ENCODE assay signal across 17 cellular contexts in genomic region chr13:107202371-107203023, GRCh38.
DNase-seq lines count a peak whose midpoint lies in the region; ATAC-seq and TF ChIP-seq lines count a peak whose summit lies in the region.
"Had no signal": no experiment of that assay in that cellular context is flagged by ENCODE, and none has a peak within 500 bp of the region (broad histone marks: within the 10 kb centered on the region; RNA-seq: fewer than 3 reads in every experiment).

No MANE protein-coding gene starts in this region.

- TF ChIP-seq POLR2A in esophagus squamous epithelium (IDR thresholded peaks at IDR 0.05) (no peak), stomach (IDR thresholded peaks at IDR 0.05) (no peak)

- POLR2A ChIA-PET in CD4-positive, alpha-beta T cell (lab: Charles Lee): no interaction called here

- H3K27ac Mint-ChIP-seq in CD4-positive, alpha-beta T cell: no peak overlapping the region
- no peak overlapping the region for H3K27ac Mint-ChIP-seq in T-helper 2 cell treated with Interferon-gamma antibody and Interleukin-4, amounts not matched to agents 5 μg/mL and 100 μg/mL, for 36 hours
- H3K27ac Mint-ChIP-seq: activated T-helper 17 cell treated with anti-CD3 and anti-CD28 coated beads, Interleukin-2, amount 50 U/mL, for 72 hours; CD4-positive, alpha-beta memory T cell; HFFc6 had no signal

- ATAC-seq in RWPE2 (ENCODE audit: low read depth) (peak; percentile 80), left lobe of liver (peak; percentile 37)
- ATAC-seq in CD4-positive, alpha-beta T cell (ENCODE audit: poor library complexity): no peak
- ATAC-seq: activated T-helper 17 cell treated with anti-CD3 and anti-CD28 coated beads, Interleukin-2, amount 50 U/mL, for 72 hours had no signal

- TF ChIP-seq CTCF in RWPE2 (IDR thresholded peaks at IDR 0.05; ENCODE audit: poor library complexity, severe bottlenecking) (no peak), esophagus squamous epithelium (IDR thresholded peaks at IDR 0.05) (no peak), stomach (IDR thresholded peaks at IDR 0.05) (no peak)
- TF ChIP-seq CTCF in CD4-positive, alpha-beta T cell (IDR thresholded peaks at IDR 0.05): no peak

- WGBS in esophagus squamous epithelium, 2 donors: 16 to 18% methylated on average over 4 of the region's 4 CpGs
- 12 to 22% (median 20%) methylated on average over 4 of the region's 4 CpGs for WGBS in stomach, 5 donors

- no peak overlapping the region for H3K27ac ChIP-seq in RWPE2 (ENCODE audit: poor library complexity, severe bottlenecking)
- peak overlapping the region; percentile 13 to 70 (median 64) for H3K27ac ChIP-seq in esophagus squamous epithelium
- H3K27ac ChIP-seq in stomach: peak overlapping the region in 2 of 5 donors; percentile 25 to 54
- no peak overlapping the region for H3K27ac ChIP-seq in CD4-positive, alpha-beta T cell (ENCODE audit: low read depth, low read length)

- no peak for TF ChIP-seq EP300 in stomach (IDR thresholded peaks at IDR 0.05)

- H3K4me3 Mint-ChIP-seq in CD4-positive, alpha-beta T cell: no peak overlapping the region
- H3K4me3 Mint-ChIP-seq in T-helper 2 cell treated with Interferon-gamma antibody and Interleukin-4, amounts not matched to agents 5 μg/mL and 100 μg/mL, for 36 hours: no peak overlapping the region
- H3K4me3 Mint-ChIP-seq: activated T-helper 17 cell treated with anti-CD3 and anti-CD28 coated beads, Interleukin-2, amount 50 U/mL, for 72 hours; CD4-positive, alpha-beta memory T cell; central memory CD8-positive, alpha-beta T cell; HFFc6 had no signal

- H3K4me1 ChIP-seq in RWPE2 (ENCODE audit: insufficient read depth, poor library complexity, severe bottlenecking): peaks cover 4% of the 10 kb centered on the region
- H3K4me1 ChIP-seq in esophagus squamous epithelium: peaks cover 0 to 7% (median 0%) of the 10 kb centered on the region in 3 donors
- H3K4me1 ChIP-seq in stomach: peaks cover 0 to 7% (median 0%) of the 10 kb centered on the region in 4 donors

- no peaks in the 10 kb centered on the region for H3K4me1 Mint-ChIP-seq in CD4-positive, alpha-beta T cell (ENCODE audit: low read depth)
- H3K4me1 Mint-ChIP-seq in T-helper 2 cell treated with Interferon-gamma antibody and Interleukin-4, amounts not matched to agents 5 μg/mL and 100 μg/mL, for 36 hours (ENCODE audit: low read depth): no peaks in the 10 kb centered on the region
- H3K4me1 Mint-ChIP-seq: activated T-helper 17 cell treated with anti-CD3 and anti-CD28 coated beads, Interleukin-2, amount 50 U/mL, for 72 hours; central memory CD8-positive, alpha-beta T cell had no signal

- no peaks in the 10 kb centered on the region for H3K36me3 Mint-ChIP-seq in CD4-positive, alpha-beta T cell (ENCODE audit: low read depth)
- H3K36me3 Mint-ChIP-seq in T-helper 2 cell treated with Interferon-gamma antibody and Interleukin-4, amounts not matched to agents 5 μg/mL and 100 μg/mL, for 36 hours (ENCODE audit: low read depth): no peaks in the 10 kb centered on the region
- H3K36me3 Mint-ChIP-seq: CD4-positive, alpha-beta memory T cell had no signal

- CTCF ChIA-PET in CD4-positive, alpha-beta T cell (lab: Charles Lee): no interaction called here

- H3K27me3 ChIP-seq in RWPE2 (ENCODE audit: insufficient read depth, poor library complexity, severe bottlenecking) (no peaks in the 10 kb centered on the region), esophagus squamous epithelium (no peaks in the 10 kb centered on the region), stomach (no peaks in the 10 kb centered on the region)
- no peaks in the 10 kb centered on the region for H3K27me3 ChIP-seq in CD4-positive, alpha-beta T cell (ENCODE audit: control insufficient read depth, insufficient read depth, low read length)

- H3K27me3 Mint-ChIP-seq in CD4-positive, alpha-beta T cell: peaks cover 5% of the 10 kb centered on the region
- no peaks in the 10 kb centered on the region for H3K27me3 Mint-ChIP-seq in T-helper 2 cell treated with Interferon-gamma antibody and Interleukin-4, amounts not matched to agents 5 μg/mL and 100 μg/mL, for 36 hours (ENCODE audit: low read depth)
- H3K27me3 Mint-ChIP-seq: CD4-positive, alpha-beta memory T cell; central memory CD8-positive, alpha-beta T cell had no signal

- H3K36me3 ChIP-seq in RWPE2 (ENCODE audit: low read depth): no peaks in the 10 kb centered on the region
- H3K36me3 ChIP-seq in esophagus squamous epithelium: no peaks in the 10 kb centered on the region
- H3K36me3 ChIP-seq in stomach: no peaks in the 10 kb centered on the region

- H3K9me3 Mint-ChIP-seq in CD4-positive, alpha-beta T cell: no peaks in the 10 kb centered on the region
- H3K9me3 Mint-ChIP-seq in T-helper 2 cell treated with Interferon-gamma antibody and Interleukin-4, amounts not matched to agents 5 μg/mL and 100 μg/mL, for 36 hours: no peaks in the 10 kb centered on the region
- H3K9me3 Mint-ChIP-seq: activated T-helper 17 cell treated with anti-CD3 and anti-CD28 coated beads, Interleukin-2, amount 50 U/mL, for 72 hours; central memory CD8-positive, alpha-beta T cell; HFFc6 had no signal

- H3K4me3 ChIP-seq in RWPE2 (ENCODE audit: severe bottlenecking): no peak overlapping the region
- H3K4me3 ChIP-seq in esophagus squamous epithelium: no peak overlapping the region
- no peak overlapping the region for H3K4me3 ChIP-seq in stomach

- no peaks in the 10 kb centered on the region for H3K9me3 ChIP-seq in RWPE2 (ENCODE audit: severe bottlenecking)
- no peaks in the 10 kb centered on the region for H3K9me3 ChIP-seq in esophagus squamous epithelium
- no peaks in the 10 kb centered on the region for H3K9me3 ChIP-seq in stomach
- no peaks in the 10 kb centered on the region for H3K9me3 ChIP-seq in CD4-positive, alpha-beta T cell (ENCODE audit: control insufficient read depth, low read length)

- DNase-seq in RWPE2 (ENCODE audit: low spot score) (no peak), esophagus squamous epithelium (lab: John Stamatoyannopoulos, UW) (no peak), left lobe of liver (ENCODE audit: low spot score) (no peak), stomach (peak; percentile 36), AML-193 (lab: John Stamatoyannopoulos, UW) (no peak), AG08395 (ENCODE audit: low spot score) (no peak)
- no peak for DNase-seq in CD4-positive, alpha-beta T cell
- DNase-seq in T-helper 2 cell treated with Interferon-gamma antibody and Interleukin-4, amounts not matched to agents 5 μg/mL and 100 μg/mL, for 36 hours (ENCODE audit: low spot score): no peak
- DNase-seq: activated CD4-positive, alpha-beta T cell treated with anti-CD3 and anti-CD28 coated beads for 4 hours; CD4-positive, alpha-beta memory T cell; GF-D8; NK-92 treated with Interleukin-12 subunit alpha and Interleukin-12 subunit beta, amount 100 ng/mL, for 24 hours; substantia nigra; SW 1271 had no signal

- intact Hi-C loops in esophagus squamous epithelium (cut with DNase I): no loop called here
- intact Hi-C loops in stomach (cut with DNase I; ENCODE audit: low total_unique reads): loop anchor here (10.0 kb wide), 1 partner anchor 952 kb away; no protein-coding TSS in a partner anchor
- intact Hi-C loops in CD4-positive, alpha-beta T cell (cut with DNase I, micrococcal nuclease): no loop called here

Comparison
In these comparisons a context has a peak if more than half of its experiments do, and no peak if none do; other contexts are left out.
1. H3K27ac ChIP-seq: peak in esophagus squamous epithelium (4 of 4); none in RWPE2 (single experiment) and CD4-positive, alpha-beta T cell (single experiment).